ENCODE assay signal across 18 cellular contexts in the genomic region with DNA sequence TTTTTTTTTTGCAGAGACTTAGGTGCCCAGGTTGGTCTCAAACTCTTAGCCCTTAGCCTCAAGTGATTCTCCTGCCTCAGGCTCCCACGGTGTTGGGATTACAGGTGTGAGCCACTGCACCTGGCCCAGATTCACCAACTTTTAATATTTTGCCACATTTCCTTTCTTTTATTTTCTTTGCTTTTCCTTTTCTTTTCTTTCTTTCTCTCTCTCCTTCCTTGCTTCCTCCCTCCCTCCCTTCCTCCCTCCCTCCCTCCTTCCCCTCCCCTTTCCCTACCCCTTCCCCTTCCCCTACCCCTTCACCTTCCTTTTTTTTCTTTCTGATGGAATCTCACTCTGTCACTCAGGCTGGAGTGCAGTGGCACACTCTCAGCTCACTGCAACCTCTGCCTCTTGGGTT. TPM values are rescaled to one million over a fixed set of nuclear protein-coding genes. Genes with fewer than 3 reads are reported as not detected.
DNase-seq lines count a peak whose midpoint lies in the region; ATAC-seq and TF ChIP-seq lines count a peak whose summit lies in the region.
"Had no signal": no experiment of that assay in that cellular context is flagged by ENCODE, and none has a peak within 500 bp of the region (broad histone marks: within the 10 kb centered on the region; RNA-seq: fewer than 3 reads in every experiment).

No MANE protein-coding gene starts in this region.

- H3K4me3 ChIP-seq in cardiac muscle cell, result no peak overlapping the region
- no peak overlapping the region for H3K4me3 ChIP-seq in hepatocyte
- no peak overlapping the region for H3K4me3 ChIP-seq in prostate gland
- no peak overlapping the region for H3K4me3 ChIP-seq in transverse colon
- H3K4me3 ChIP-seq: GM23338 had no signal

- H3K27me3 ChIP-seq in cardiac muscle cell (no peaks in the 10 kb centered on the region), hepatocyte (no peaks in the 10 kb centered on the region), prostate gland (replicated peaks; ENCODE audit: insufficient read depth) (no peaks in the 10 kb centered on the region), transverse colon (no peaks in the 10 kb centered on the region)

- ATAC-seq in Right ventricle myocardium superior (ENCODE audit: poor library complexity) (no peak), GM19328 (IDR thresholded peaks at IDR 0.05; ENCODE audit: unreplicated experiment) (no peak)
- ATAC-seq: GM23338 had no signal

- intact Hi-C loops in Right ventricle myocardium superior (cut with DNase I), result no loop called here
- intact Hi-C loops in prostate gland (cut with DNase I), result no loop called here
- intact Hi-C loops in transverse colon (cut with DNase I; ENCODE audit: low total_unique reads), result no loop called here

- no peak overlapping the region for H2AFZ ChIP-seq in hepatocyte
- H2AFZ ChIP-seq: GM23338 had no signal

- no peak for TF ChIP-seq EP300 in transverse colon (IDR thresholded peaks at IDR 0.05; ENCODE audit: low read depth)

- H3K4me1 ChIP-seq in cardiac muscle cell (ENCODE audit: low read depth) (no peaks in the 10 kb centered on the region), hepatocyte (ENCODE audit: insufficient read depth) (peaks cover 17% of the 10 kb centered on the region), prostate gland (replicated peaks) (peaks cover 5% of the 10 kb centered on the region), transverse colon (peaks cover 10 to 57% (median 28%) of the 10 kb centered on the region in 4 donors)

- peak overlapping the region; percentile 4 for H3K27ac ChIP-seq in cardiac muscle cell
- H3K27ac ChIP-seq in hepatocyte, result peak overlapping the region; percentile 47
- H3K27ac ChIP-seq in prostate gland, result peak overlapping the region; percentile 91 to 96
- H3K27ac ChIP-seq in transverse colon, result peak overlapping the region in 2 of 4 donors; percentile 73 to 75

- no peak for DNase-seq in cardiac muscle cell (ENCODE audit: low read depth in 1 of 2, low spot score in 1 of 2)
- DNase-seq in Right ventricle myocardium superior, result no peak
- no peak for DNase-seq in hepatocyte (ENCODE audit: low spot score)
- no peak for DNase-seq in prostate gland (ENCODE audit: low spot score)
- DNase-seq in CD1c-positive myeloid dendritic cell (ENCODE audit: extremely low spot score), result no peak
- no peak for DNase-seq in stimulated activated CD4-positive, alpha-beta T cell treated with anti-CD3 and anti-CD28 coated beads, Interleukin-2, amount 100 ng/mL, for 48 hours
- DNase-seq in transverse colon, result no peak
- DNase-seq: 8988T; CD4-positive, CD25-positive, alpha-beta regulatory T cell; COR-L47; GF-D8; HCEC 1CT; MV-4-11; NCI-H1694 treated with DMSO at 0.1 percent for 48 hours; NCI-H82; SIG-M5 had no signal

- in situ Hi-C loops in transverse colon (cut with MboI; ENCODE audit: low pct_ligation_motif_present in 1 of 4, low pct_unique_long_range_greater_than_20kb in 1 of 4, low sequenced_read_pairs in 3 of 4), result no loop called here

- TF ChIP-seq CTCF in cardiac muscle cell (IDR thresholded peaks at IDR 0.05; ENCODE audit: low read depth, low read length) (no peak), hepatocyte (IDR thresholded peaks at IDR 0.05; ENCODE audit: poor library complexity) (no peak), prostate gland (IDR thresholded peaks at IDR 0.05) (no peak), transverse colon (IDR thresholded peaks at IDR 0.05) (no peak)

- 83% methylated on average over 1 of the region's 1 CpG for WGBS in hepatocyte (ENCODE audit: low lambda C conversion rate, missing lambda C conversion rate)
- 92% methylated on average over 1 of the region's 1 CpG for WGBS in prostate gland
- 88 to 95% methylated on average over 1 of the region's 1 CpG for whole genome bisulfite sequencing in transverse colon (ENCODE audit: low coverage in 1 of 2), 2 donors

- peaks cover 41% of the 10 kb centered on the region for H4K20me1 ChIP-seq in hepatocyte (ENCODE audit: insufficient read depth, poor library complexity, severe bottlenecking)

- no peak for TF ChIP-seq POLR2A in prostate gland (IDR thresholded peaks at IDR 0.05)
- TF ChIP-seq POLR2A in transverse colon (IDR thresholded peaks at IDR 0.05), result no peak

- H3K79me2 ChIP-seq in hepatocyte, result peaks cover 93% of the 10 kb centered on the region

- H3K36me3 ChIP-seq in cardiac muscle cell (no peaks in the 10 kb centered on the region), hepatocyte (replicated peaks; ENCODE audit: insufficient read depth, low read depth) (no peaks in the 10 kb centered on the region), prostate gland (no peaks in the 10 kb centered on the region), transverse colon (no peaks in the 10 kb centered on the region)

- H3K9me2 ChIP-seq in hepatocyte (replicated peaks; ENCODE audit: insufficient read depth), result no peaks in the 10 kb centered on the region

- no peak overlapping the region for H3K4me2 ChIP-seq in hepatocyte
- H3K4me2 ChIP-seq: GM23338 had no signal

- H3K9me3 ChIP-seq in cardiac muscle cell (ENCODE audit: low read depth) (no peaks in the 10 kb centered on the region), hepatocyte (ENCODE audit: low read depth) (no peaks in the 10 kb centered on the region), prostate gland (no peaks in the 10 kb centered on the region), transverse colon (no peaks in the 10 kb centered on the region)

RNA-seq across cellular contexts. Expression of gene BICRA, which starts 35.3 kb away (rescaled TPM):
- total RNA-seq in cardiac muscle cell (7.8 and 13.5 TPM in 2 replicates), Right ventricle myocardium superior (7.2 TPM), hepatocyte (2.2 and 3.4 TPM in 2 replicates), prostate gland (10 to 100 TPM; 19.4 to 25.3 TPM), transverse colon (10 to 100 TPM; 11.6 to 30.3 (median 13.2) TPM)
- polyA plus RNA-seq in cardiac muscle cell (3.0 and 5.0 TPM in 2 replicates), hepatocyte (3.4 and 5.4 TPM in 2 replicates)
